In the genomic region with DNA sequence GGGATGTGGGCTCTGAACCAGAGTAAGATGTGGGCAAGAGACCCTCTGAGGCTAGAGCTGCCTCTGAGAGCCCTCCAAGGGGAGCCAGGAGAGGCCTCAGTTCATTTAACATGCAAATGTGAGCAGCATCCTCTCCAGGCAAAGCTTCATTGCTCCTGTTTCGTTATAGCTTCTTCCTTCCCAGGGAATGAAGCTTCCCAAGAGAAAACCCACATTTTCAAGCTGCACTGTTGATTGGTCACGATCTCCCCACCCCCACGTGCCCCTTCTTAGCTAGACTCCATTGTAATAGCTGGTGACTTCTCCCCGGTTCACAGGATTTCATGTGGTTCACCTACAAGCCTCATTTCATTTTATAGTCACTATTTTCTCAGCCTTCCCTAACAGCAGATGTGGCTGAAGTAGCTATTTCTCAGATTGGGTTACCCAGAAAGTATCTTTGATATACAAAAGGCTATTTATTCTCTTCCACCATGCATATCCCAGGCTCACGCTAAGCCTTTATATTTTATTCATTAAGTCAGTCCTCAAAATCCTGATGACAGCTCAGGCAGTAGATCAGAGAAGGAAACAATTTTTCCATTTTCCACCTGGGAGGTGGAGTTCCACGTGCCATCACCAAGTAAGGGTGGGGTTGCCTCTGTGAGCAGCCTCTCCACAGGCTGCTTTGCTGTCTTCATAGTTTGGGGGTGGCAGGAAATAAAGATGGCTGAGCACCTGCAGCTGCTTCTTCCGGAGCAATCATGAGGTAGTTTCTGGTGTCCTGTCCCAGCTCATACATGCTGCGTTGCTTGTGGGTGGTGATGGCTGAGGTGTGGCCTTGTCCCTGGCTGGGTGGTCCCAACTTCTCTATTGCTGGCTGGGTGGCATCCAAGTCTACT, we compare ENCODE assay signal across 9 cellular contexts.
DNase-seq lines count a peak whose midpoint lies in the region; ATAC-seq and TF ChIP-seq lines count a peak whose summit lies in the region.
"Had no signal": no experiment of that assay in that cellular context is flagged by ENCODE, and none has a peak within 500 bp of the region (broad histone marks: within the 10 kb centered on the region; RNA-seq: fewer than 3 reads in every experiment).

No MANE protein-coding gene starts in this region.

- 37% methylated on average over 8 of the region's 8 CpGs for WGBS in HUES64

- no peak for TF ChIP-seq CTCF in RWPE2 (IDR thresholded peaks at IDR 0.05; ENCODE audit: poor library complexity, severe bottlenecking)

- H3K27me3 ChIP-seq in HUES64 (ENCODE audit: insufficient read depth, low read length) (no peaks in the 10 kb centered on the region), RWPE2 (ENCODE audit: insufficient read depth, poor library complexity, severe bottlenecking) (no peaks in the 10 kb centered on the region)

- TF ChIP-seq POLR2A in GM18505 (IDR thresholded peaks at IDR 0.05; ENCODE audit: borderline replicate concordance, extremely low read depth, insufficient read depth, insufficient read length): no peak

- H3K27ac ChIP-seq in HUES64 (ENCODE audit: low read depth, low read length): peak overlapping the region; percentile 93
- peak overlapping the region; percentile 51 for H3K27ac ChIP-seq in RWPE2 (ENCODE audit: poor library complexity, severe bottlenecking)
- peak overlapping the region; percentile 69 for H3K27ac ChIP-seq in temporal lobe (ENCODE audit: low read depth, low read length)

- H3K9me3 ChIP-seq in HUES64 (ENCODE audit: insufficient read depth, low read depth, low read length) (peaks cover 7% of the 10 kb centered on the region), RWPE2 (ENCODE audit: severe bottlenecking) (no peaks in the 10 kb centered on the region)

- H3K4me1 ChIP-seq in HUES64 (ENCODE audit: insufficient read depth, low read length): peaks cover 40% of the 10 kb centered on the region
- peaks cover 20% of the 10 kb centered on the region for H3K4me1 ChIP-seq in RWPE2 (ENCODE audit: insufficient read depth, poor library complexity, severe bottlenecking)

- no peaks in the 10 kb centered on the region for H3K36me3 ChIP-seq in HUES64 (ENCODE audit: insufficient read depth, low read length)
- no peaks in the 10 kb centered on the region for H3K36me3 ChIP-seq in RWPE2 (ENCODE audit: low read depth)

- ATAC-seq in RWPE2 (ENCODE audit: low read depth) (no peak), left lobe of liver (no peak), HG03521 (IDR thresholded peaks at IDR 0.05; ENCODE audit: unreplicated experiment) (no peak), GM18505 (IDR thresholded peaks at IDR 0.05; ENCODE audit: unreplicated experiment) (no peak)

- intact Hi-C loops in posterior cingulate gyrus (cut with DNase I): no loop called here

- H3K9ac ChIP-seq in HUES64 (ENCODE audit: low read depth, low read length): peak overlapping the region; percentile 49

- H3K4me3 ChIP-seq in HUES64 (ENCODE audit: low read length) (peak overlapping the region; percentile 28; the same call in 1 of the 2 replicates), RWPE2 (ENCODE audit: severe bottlenecking) (no peak overlapping the region)

- no peak for DNase-seq in RWPE2 (ENCODE audit: low spot score)
- peak; percentile 34 for DNase-seq in left lobe of liver (ENCODE audit: low spot score)
- DNase-seq in posterior cingulate gyrus: no peak
- DNase-seq: activated gamma-delta T cell, hippocampal formation had no signal
